Comparison of ENCODE assay signal across 17 cellular contexts in the genomic region with DNA sequence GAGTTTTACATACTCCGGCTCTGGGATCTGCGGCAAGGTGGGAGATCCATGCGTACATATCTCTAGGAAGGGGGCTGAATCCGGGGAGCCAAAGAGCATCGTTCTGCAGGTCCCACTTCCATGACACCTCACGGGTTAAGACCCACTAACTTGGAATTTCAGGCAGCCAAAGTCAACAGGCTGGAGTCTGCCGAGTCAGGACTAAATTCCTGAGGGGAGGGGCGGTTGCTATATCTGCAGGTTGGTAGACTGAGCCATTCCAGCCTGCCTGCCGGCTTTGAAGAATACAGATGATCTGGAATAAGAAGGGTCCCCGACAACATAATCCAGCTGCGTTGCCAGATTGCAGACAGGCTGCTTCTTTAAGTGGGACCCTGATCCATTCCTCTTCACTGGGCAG.
DNase-seq lines count a peak whose midpoint lies in the region; ATAC-seq and TF ChIP-seq lines count a peak whose summit lies in the region.
"Had no signal": no experiment of that assay in that cellular context is flagged by ENCODE, and none has a peak within 500 bp of the region (broad histone marks: within the 10 kb centered on the region; RNA-seq: fewer than 3 reads in every experiment).

No MANE protein-coding gene starts in this region.

- H3K27me3 ChIP-seq in PC-9 (ENCODE audit: insufficient read depth, low read depth) (peaks cover 9% of the 10 kb centered on the region; the same call in 1 of the 2 replicates), hepatocyte (no peaks in the 10 kb centered on the region), mesendoderm (ENCODE audit: insufficient read depth, low read length, poor library complexity) (no peaks in the 10 kb centered on the region), breast epithelium (no peaks in the 10 kb centered on the region)
- H3K27me3 ChIP-seq: BLaER1 had no signal

- H4K20me1 ChIP-seq in PC-9 (ENCODE audit: insufficient read depth) (no peaks in the 10 kb centered on the region), hepatocyte (ENCODE audit: insufficient read depth, poor library complexity, severe bottlenecking) (no peaks in the 10 kb centered on the region)
- H4K20me1 ChIP-seq: BLaER1 had no signal

- H3K23ac ChIP-seq in mesendoderm (ENCODE audit: low read length), result no peak overlapping the region

- no peak overlapping the region for H3K56ac ChIP-seq in mesendoderm (ENCODE audit: low read length)

- H3K9me2 ChIP-seq in PC-9 (ENCODE audit: insufficient read depth) (no peaks in the 10 kb centered on the region), hepatocyte (replicated peaks; ENCODE audit: insufficient read depth) (no peaks in the 10 kb centered on the region)

- TF ChIP-seq POLR2A in breast epithelium (IDR thresholded peaks at IDR 0.05), result no peak

- H3K79me2 ChIP-seq in PC-9 (ENCODE audit: low read depth) (no peaks in the 10 kb centered on the region), hepatocyte (no peaks in the 10 kb centered on the region), mesendoderm (ENCODE audit: control insufficient read depth, insufficient read depth, low read length) (no peaks in the 10 kb centered on the region)

- POLR2A ChIA-PET in PC-9 (lab: Charles Lee; ENCODE audit: unreplicated experiment), result no interaction called here

- no peak overlapping the region for H3K4ac ChIP-seq in mesendoderm (ENCODE audit: low read depth, low read length)

- TF ChIP-seq CTCF in PC-9 (conservative IDR thresholded peaks at IDR 0.05) (no peak), hepatocyte (IDR thresholded peaks at IDR 0.05; ENCODE audit: poor library complexity) (no peak), breast epithelium (IDR thresholded peaks at IDR 0.05) (no peak)

- no peak overlapping the region for H4K5ac ChIP-seq in mesendoderm (ENCODE audit: low read length)

- intact Hi-C loops in PC-9 (cut with micrococcal nuclease; ENCODE audit: unreplicated experiment) (no loop called here), breast epithelium (cut with DNase I; ENCODE audit: low total_unique reads) (no loop called here)

- H3F3A ChIP-seq in PC-9 (ENCODE audit: insufficient read depth, low read depth), result no peaks in the 10 kb centered on the region

- CTCF ChIA-PET in PC-9 (lab: Charles Lee), result no interaction called here

- no peak overlapping the region for H2BK15ac ChIP-seq in mesendoderm (replicated peaks; ENCODE audit: low read depth)

- no peak overlapping the region for H3K18ac ChIP-seq in mesendoderm (ENCODE audit: low read length)

- no peak overlapping the region for H2BK5ac ChIP-seq in mesendoderm (ENCODE audit: low read length)

- DNase-seq in ELF-1 (ENCODE audit: low read depth, low spot score) (peak; percentile 70), PC-9 (no peak), hepatocyte (ENCODE audit: low spot score) (peak; percentile 35), mesendoderm (peak; percentile 87), NCI-H345 (lab: John Stamatoyannopoulos, UW) (no peak), T-helper 9 cell (no peak), breast epithelium (ENCODE audit: low spot score in 2 of 2) (no peak)
- DNase-seq: CD8-positive, alpha-beta T cell; DND-41; GF-D8; Kasumi-1; NCI-H1417; NCI-H187 treated with DMSO at 0.1 percent for 48 hours; NCI-H446 had no signal

- H2BK120ac ChIP-seq in mesendoderm (ENCODE audit: low read depth, low read length), result no peak overlapping the region

- 33% methylated on average over 11 of the region's 11 CpGs for WGBS in hepatocyte (ENCODE audit: low lambda C conversion rate, missing lambda C conversion rate)
- no CpG with 5 or more reads among the region's 11 CpGs for WGBS in mesendoderm (ENCODE audit: extremely low coverage, insufficient coverage, low lambda C conversion rate)

- ATAC-seq in GM21825 (IDR thresholded peaks at IDR 0.05; ENCODE audit: unreplicated experiment), result no peak
- ATAC-seq: CD8-positive, alpha-beta T cell had no signal

- no peak overlapping the region for H2AK5ac ChIP-seq in mesendoderm (ENCODE audit: low read length)

- H3K27ac ChIP-seq in PC-9 (no peak overlapping the region), hepatocyte (no peak overlapping the region), mesendoderm (ENCODE audit: low read depth, low read length) (no peak overlapping the region), breast epithelium (no peak overlapping the region)
- H3K27ac ChIP-seq: BLaER1, RWPE1 had no signal

- no peaks in the 10 kb centered on the region for H3K4me1 ChIP-seq in PC-9 (replicated peaks; ENCODE audit: insufficient read depth)
- H3K4me1 ChIP-seq in hepatocyte (ENCODE audit: insufficient read depth), result no peaks in the 10 kb centered on the region
- H3K4me1 ChIP-seq in mesendoderm (ENCODE audit: control insufficient read depth, low read depth, low read length), result no peaks in the 10 kb centered on the region
- H3K4me1 ChIP-seq in breast epithelium, result no peaks in the 10 kb centered on the region
- H3K4me1 ChIP-seq: BLaER1 had no signal

- no TSS peak for BruUV-seq in PC-9 (replicated peaks; lab: Mats Ljungman, UMichigan)

- no peak overlapping the region for H4K8ac ChIP-seq in mesendoderm (ENCODE audit: low read depth, low read length)

- no peaks in the 10 kb centered on the region for H3K9me3 ChIP-seq in PC-9 (ENCODE audit: insufficient read depth, low read depth)
- no peaks in the 10 kb centered on the region for H3K9me3 ChIP-seq in hepatocyte (ENCODE audit: low read depth)
- H3K9me3 ChIP-seq in breast epithelium, result no peaks in the 10 kb centered on the region

- no peaks in the 10 kb centered on the region for H3K79me1 ChIP-seq in mesendoderm (ENCODE audit: low read length)

- H2AFZ ChIP-seq in PC-9 (no peak overlapping the region), hepatocyte (no peak overlapping the region)

- H3K4me3 ChIP-seq in PC-9 (no peak overlapping the region), hepatocyte (no peak overlapping the region), mesendoderm (ENCODE audit: low read length) (no peak overlapping the region), breast epithelium (no peak overlapping the region)
- H3K4me3 ChIP-seq: BLaER1 had no signal

- 0 out of 2 replicates have a peak overlapping the region, but pooled peaks have one; percentile 3 for H3K4me2 ChIP-seq in PC-9
- peak overlapping the region; percentile 15 for H3K4me2 ChIP-seq in hepatocyte
- no peak overlapping the region for H3K4me2 ChIP-seq in mesendoderm (ENCODE audit: low read length)
- H3K4me2 ChIP-seq: BLaER1 had no signal

- H3K36me3 ChIP-seq in PC-9 (ENCODE audit: low read depth), result no peaks in the 10 kb centered on the region
- no peaks in the 10 kb centered on the region for H3K36me3 ChIP-seq in hepatocyte (replicated peaks; ENCODE audit: insufficient read depth, low read depth)
- H3K36me3 ChIP-seq in mesendoderm (ENCODE audit: control insufficient read depth, insufficient read depth, low read length), result no peaks in the 10 kb centered on the region
- H3K36me3 ChIP-seq in breast epithelium, result no peaks in the 10 kb centered on the region
- H3K36me3 ChIP-seq: BLaER1 had no signal

- no peak overlapping the region for H3K9ac ChIP-seq in mesendoderm (ENCODE audit: low read length)
- H3K9ac ChIP-seq: BLaER1 had no signal

Comparison
In these comparisons a context has a peak if more than half of its experiments do, and no peak if none do; other contexts are left out.
1. DNase-seq: peak in ELF-1 (single experiment), hepatocyte (single experiment) and mesendoderm (single experiment); none in PC-9 (0 of 2), NCI-H345 (single experiment), T-helper 9 cell (single experiment) and breast epithelium (0 of 2).